In the genomic region with DNA sequence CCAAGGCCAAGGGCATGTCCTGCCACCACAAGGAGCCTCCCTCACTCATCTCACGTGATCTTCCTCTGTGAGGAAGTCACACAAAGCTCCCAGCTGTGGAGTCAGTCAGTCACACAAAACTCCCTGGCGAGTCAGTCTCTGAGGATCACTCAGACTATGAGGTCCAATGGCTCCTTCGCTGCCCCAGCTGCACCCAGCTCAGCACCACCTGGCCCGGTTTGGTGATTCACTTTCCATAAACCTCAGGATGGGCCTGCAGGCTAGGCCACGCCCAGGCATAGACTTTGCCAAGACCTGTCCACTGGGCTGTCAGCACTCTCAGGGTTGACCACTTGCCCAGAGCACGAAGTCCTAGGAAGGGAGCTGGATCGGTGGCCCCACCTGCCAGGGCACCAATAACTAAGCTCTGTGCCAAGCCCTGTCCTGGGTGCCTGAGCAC, we compare ENCODE assay signal across 10 cellular contexts.
DNase-seq lines count a peak whose midpoint lies in the region; ATAC-seq and TF ChIP-seq lines count a peak whose summit lies in the region.
"Had no signal": no experiment of that assay in that cellular context is flagged by ENCODE, and none has a peak within 500 bp of the region (broad histone marks: within the 10 kb centered on the region; RNA-seq: fewer than 3 reads in every experiment).

No MANE protein-coding gene starts in this region.

- H3K4me1 Mint-ChIP-seq in activated CD4-positive, alpha-beta T cell treated with anti-CD3 and anti-CD28 coated beads for 36 hours: no peaks in the 10 kb centered on the region
- H3K4me1 Mint-ChIP-seq in stimulated activated naive B cell treated with anti-CD40 and anti-IgM and Interleukin-4, amounts not matched to agents 10 μg/mL and 1 μg/mL and 100 μg/mL, for 72 hours: peaks cover 5 to 7% of the 10 kb centered on the region in 2 donors

- ATAC-seq in activated CD4-positive, alpha-beta T cell treated with anti-CD3 and anti-CD28 coated beads for 36 hours: peak; percentile 83
- peak; percentile 33 to 61 for ATAC-seq in stimulated activated naive B cell treated with anti-CD40 and anti-IgM and Interleukin-4, amounts not matched to agents 10 μg/mL and 1 μg/mL and 100 μg/mL, for 72 hours (replicated peaks)
- ATAC-seq in GM21423 (IDR thresholded peaks at IDR 0.05; ENCODE audit: unreplicated experiment): no peak

- intact Hi-C loops in activated CD4-positive, alpha-beta T cell treated with anti-CD3 and anti-CD28 coated beads for 36 hours (cut with DNase I, micrococcal nuclease): no loop called here

- peak overlapping the region; percentile 98 for H3K27ac ChIP-seq in RWPE1
- H3K27ac ChIP-seq: spleen had no signal

- no peak overlapping the region for H3K4me3 Mint-ChIP-seq in activated CD4-positive, alpha-beta T cell treated with anti-CD3 and anti-CD28 coated beads for 36 hours
- no peak overlapping the region for H3K4me3 Mint-ChIP-seq in stimulated activated naive B cell treated with anti-CD40 and anti-IgM and Interleukin-4, amounts not matched to agents 10 μg/mL and 1 μg/mL and 100 μg/mL, for 72 hours

- CTCF ChIA-PET in activated CD4-positive, alpha-beta T cell treated with anti-CD3 and anti-CD28 coated beads for 36 hours (lab: Charles Lee): interaction anchor here (0.7 to 1.1 kb wide), 2 partner anchors 84 to 175 kb away, joined by 3 to 4 read pairs; no protein-coding TSS in a partner anchor
- CTCF ChIA-PET in RWPE1 (lab: Yijun Ruan, JAX): interaction anchor here (0.5 to 0.9 kb wide), 2 partner anchors 15 to 36 kb away, joined by 3 read pairs; no protein-coding TSS in a partner anchor

- no peak overlapping the region for H3K27ac Mint-ChIP-seq in activated CD4-positive, alpha-beta T cell treated with anti-CD3 and anti-CD28 coated beads for 36 hours
- H3K27ac Mint-ChIP-seq in stimulated activated naive B cell treated with anti-CD40 and anti-IgM and Interleukin-4, amounts not matched to agents 10 μg/mL and 1 μg/mL and 100 μg/mL, for 72 hours: no peak overlapping the region

- H3K36me3 Mint-ChIP-seq in activated CD4-positive, alpha-beta T cell treated with anti-CD3 and anti-CD28 coated beads for 36 hours (ENCODE audit: low read depth): no peaks in the 10 kb centered on the region
- H3K36me3 Mint-ChIP-seq in stimulated activated naive B cell treated with anti-CD40 and anti-IgM and Interleukin-4, amounts not matched to agents 10 μg/mL and 1 μg/mL and 100 μg/mL, for 72 hours: no peaks in the 10 kb centered on the region

- DNase-seq in activated CD4-positive, alpha-beta T cell treated with anti-CD3 and anti-CD28 coated beads for 36 hours: peak; percentile 41
- DNase-seq in activated CD4-positive, alpha-beta T cell treated with anti-CD3 and anti-CD28 coated beads, Interleukin-2, amount 50 U/mL, for 1 hour: no peak
- DNase-seq in RWPE1 (ENCODE audit: low spot score) (peak; percentile 95), globus pallidus (ENCODE audit: low spot score) (peak; percentile 12), DMS153 treated with DMSO at 0.1 percent for 48 hours (lab: John Stamatoyannopoulos, UW; ENCODE audit: unreplicated experiment) (no peak)
- no peak for DNase-seq in stimulated activated naive B cell treated with anti-CD40 and anti-IgM and Interleukin-4, amounts not matched to agents 10 μg/mL and 1 μg/mL and 100 μg/mL, for 72 hours
- DNase-seq in stimulated activated CD4-positive, alpha-beta T cell treated with anti-CD3 and anti-CD28 coated beads, Interleukin-2, amount 100 ng/mL, for 24 hours: no peak
- DNase-seq: SIG-M5, spleen had no signal

- no peak for TF ChIP-seq CTCF in RWPE1 (conservative IDR thresholded peaks at IDR 0.05; ENCODE audit: low read depth)

- POLR2A ChIA-PET in activated CD4-positive, alpha-beta T cell treated with anti-CD3 and anti-CD28 coated beads for 36 hours (lab: Charles Lee): no interaction called here
- POLR2A ChIA-PET in RWPE1 (lab: Yijun Ruan, JAX; ENCODE audit: low non-redundant PET): no interaction called here

- H3K27me3 Mint-ChIP-seq in activated CD4-positive, alpha-beta T cell treated with anti-CD3 and anti-CD28 coated beads for 36 hours: no peaks in the 10 kb centered on the region
- no peaks in the 10 kb centered on the region for H3K27me3 Mint-ChIP-seq in stimulated activated naive B cell treated with anti-CD40 and anti-IgM and Interleukin-4, amounts not matched to agents 10 μg/mL and 1 μg/mL and 100 μg/mL, for 72 hours

- no peaks in the 10 kb centered on the region for H3K9me3 Mint-ChIP-seq in activated CD4-positive, alpha-beta T cell treated with anti-CD3 and anti-CD28 coated beads for 36 hours (ENCODE audit: low read depth)
- H3K9me3 Mint-ChIP-seq in stimulated activated naive B cell treated with anti-CD40 and anti-IgM and Interleukin-4, amounts not matched to agents 10 μg/mL and 1 μg/mL and 100 μg/mL, for 72 hours: no peaks in the 10 kb centered on the region

Comparison
In these comparisons a context has a peak if more than half of its experiments do, and no peak if none do; other contexts are left out.
1. DNase-seq: peak in activated CD4-positive, alpha-beta T cell treated with anti-CD3 and anti-CD28 coated beads for 36 hours (single experiment), RWPE1 (single experiment) and globus pallidus (single experiment); none in activated CD4-positive, alpha-beta T cell treated with anti-CD3 and anti-CD28 coated beads, Interleukin-2, amount 50 U/mL, for 1 hour (single experiment), stimulated activated naive B cell treated with anti-CD40 and anti-IgM and Interleukin-4, amounts not matched to agents 10 μg/mL and 1 μg/mL and 100 μg/mL, for 72 hours (single experiment), stimulated activated CD4-positive, alpha-beta T cell treated with anti-CD3 and anti-CD28 coated beads, Interleukin-2, amount 100 ng/mL, for 24 hours (0 of 2) and DMS153 treated with DMSO at 0.1 percent for 48 hours (single experiment).